Comparison of ENCODE assay signal across 34 cellular contexts in genomic region chr6:77451466-77451865, GRCh38. TPM values are rescaled to one million over a fixed set of nuclear protein-coding genes. Genes with fewer than 3 reads are reported as not detected.
"Had no signal": no experiment of that assay in that cellular context is flagged by ENCODE, and none has a peak within 500 bp of the region (broad histone marks: within the 10 kb centered on the region; RNA-seq: fewer than 3 reads in every experiment).

No MANE protein-coding gene starts in this region.

- H3K4me1 Mint-ChIP-seq: immature natural killer cell; memory B cell; naive B cell; neural crest cell; stimulated activated effector memory CD8-positive, alpha-beta T cell treated with anti-CD3 and anti-CD28 coated beads, Interleukin-12 subunit alpha, Interleukin-12 subunit beta, amount 100 ng/mL, for 72 hours had no signal

- H3K27ac ChIP-seq: colonic mucosa, esophagus squamous epithelium, lower lobe of right lung, neutrophil, pancreas, right lobe of liver, testis, tibial nerve, upper lobe of right lung, uterus had no signal

- ATAC-seq: left colon; left ventricle myocardium superior; lower lobe of right lung; natural killer cell treated with Interleukin-12 subunit alpha and Interleukin-12 subunit beta and Interleukin-15 and Interleukin-18, amount 100 ng/mL, for 72 hours; pancreas; right lobe of liver; stimulated activated effector memory CD8-positive, alpha-beta T cell treated with anti-CD3 and anti-CD28 coated beads, Interleukin-12 subunit alpha, Interleukin-12 subunit beta, amount 100 ng/mL, for 72 hours; upper lobe of right lung had no signal

- H3K9me3 Mint-ChIP-seq: dendritic cell treated with granulocyte-macrophage colony-stimulating factor and Interleukin-4, amounts not matched to agents 40 ng/mL and 50 ng/mL, for 4 days; endodermal cell; memory B cell; naive B cell; natural killer cell treated with Interleukin-12 subunit alpha and Interleukin-12 subunit beta and Interleukin-15 and Interleukin-18, amount 100 ng/mL, for 72 hours; neural crest cell; stimulated activated effector memory CD8-positive, alpha-beta T cell treated with anti-CD3 and anti-CD28 coated beads, Interleukin-12 subunit alpha, Interleukin-12 subunit beta, amount 100 ng/mL, for 72 hours had no signal

- FAIRE-seq: pancreas, small intestine had no signal

- H3K36me3 ChIP-seq: colonic mucosa, esophagus squamous epithelium, lower lobe of right lung, neutrophil, pancreas, right lobe of liver, tibial nerve, upper lobe of right lung, uterus had no signal

- DNase-seq: colonic mucosa; effector CD8-positive, alpha-beta T cell; endodermal cell; esophagus squamous epithelium; hypothalamus; immature natural killer cell; islet precursor cell; kidney glomerular epithelial cell; left colon; left ventricle myocardium superior; lower lobe of right lung; naive B cell; pancreas; right lobe of liver; small intestine; stimulated activated CD4-positive, alpha-beta T cell treated with anti-CD3 and anti-CD28 coated beads, Interleukin-12 subunit alpha, Interleukin-12 subunit beta, amount 100 ng/mL, for 4 hours; stimulated activated CD4-positive, alpha-beta T cell treated with anti-CD3 and anti-CD28 coated beads, Interleukin-2, amount 100 ng/mL, for 24 hours; stimulated activated CD4-positive, alpha-beta T cell treated with anti-CD3 and anti-CD28 coated beads, Interleukin-4, amount 100 ng/mL, for 24 hours; stimulated activated naive CD4-positive, alpha-beta T cell treated with Interleukin-2 at 50 U/mL for 16 hours; substantia nigra; testis; upper lobe of right lung; uterus had no signal

- H3K27me3 ChIP-seq: colonic mucosa, esophagus squamous epithelium, neutrophil, pancreas, right lobe of liver, testis, tibial nerve, upper lobe of right lung, uterus had no signal

- H3K4me1 ChIP-seq: colonic mucosa, esophagus squamous epithelium, lower lobe of right lung, right lobe of liver, testis, tibial nerve, upper lobe of right lung, uterus had no signal

- H3K4me3 ChIP-seq: colonic mucosa, esophagus squamous epithelium, lower lobe of right lung, pancreas, right lobe of liver, testis, tibial nerve, upper lobe of right lung, uterus had no signal

- H3K27ac Mint-ChIP-seq: dendritic cell treated with granulocyte-macrophage colony-stimulating factor and Interleukin-4, amounts not matched to agents 40 ng/mL and 50 ng/mL, for 4 days; endodermal cell; immature natural killer cell; memory B cell; naive B cell; natural killer cell treated with Interleukin-12 subunit alpha and Interleukin-12 subunit beta and Interleukin-15 and Interleukin-18, amount 100 ng/mL, for 72 hours; progenitor cell of endocrine pancreas; stimulated activated effector memory CD8-positive, alpha-beta T cell treated with anti-CD3 and anti-CD28 coated beads, Interleukin-12 subunit alpha, Interleukin-12 subunit beta, amount 100 ng/mL, for 72 hours had no signal

- H3K4me3 Mint-ChIP-seq: dendritic cell treated with granulocyte-macrophage colony-stimulating factor and Interleukin-4, amounts not matched to agents 40 ng/mL and 50 ng/mL, for 4 days; endodermal cell; immature natural killer cell; memory B cell; naive B cell; natural killer cell treated with Interleukin-12 subunit alpha and Interleukin-12 subunit beta and Interleukin-15 and Interleukin-18, amount 100 ng/mL, for 72 hours; neural crest cell; stimulated activated effector memory CD8-positive, alpha-beta T cell treated with anti-CD3 and anti-CD28 coated beads, Interleukin-12 subunit alpha, Interleukin-12 subunit beta, amount 100 ng/mL, for 72 hours had no signal

- H3K27me3 Mint-ChIP-seq: dendritic cell treated with granulocyte-macrophage colony-stimulating factor and Interleukin-4, amounts not matched to agents 40 ng/mL and 50 ng/mL, for 4 days; naive B cell; natural killer cell treated with Interleukin-12 subunit alpha and Interleukin-12 subunit beta and Interleukin-15 and Interleukin-18, amount 100 ng/mL, for 72 hours; progenitor cell of endocrine pancreas had no signal

- H3K9me3 ChIP-seq: colonic mucosa, esophagus squamous epithelium, lower lobe of right lung, neutrophil, pancreas, right lobe of liver, testis, tibial nerve, upper lobe of right lung, uterus had no signal

- H3K36me3 Mint-ChIP-seq: immature natural killer cell; memory B cell; naive B cell; natural killer cell treated with Interleukin-12 subunit alpha and Interleukin-12 subunit beta and Interleukin-15 and Interleukin-18, amount 100 ng/mL, for 72 hours; stimulated activated effector memory CD8-positive, alpha-beta T cell treated with anti-CD3 and anti-CD28 coated beads, Interleukin-12 subunit alpha, Interleukin-12 subunit beta, amount 100 ng/mL, for 72 hours had no signal

RNA-seq across cellular contexts. Expression of gene HTR1B, which starts 11.8 kb away (rescaled TPM):
- total RNA-seq: epithelial cell of proximal tubule; left ventricle myocardium superior; mononuclear cell; natural killer cell treated with Interleukin-12 subunit alpha and Interleukin-12 subunit beta and Interleukin-15 and Interleukin-18, amount 100 ng/mL, for 72 hours; omental fat pad; right lobe of liver had no signal
- polyA plus RNA-seq: immature natural killer cell had no signal
